In genomic region chr6:110884321-110884720, GRCh38 we compare ENCODE assay signal across 17 cellular contexts. TPM values are rescaled to one million over a fixed set of nuclear protein-coding genes. Genes with fewer than 3 reads are reported as not detected.
DNase-seq lines count a peak whose midpoint lies in the region; ATAC-seq, FAIRE-seq and TF ChIP-seq lines count a peak whose summit lies in the region.
"Had no signal": no experiment of that assay in that cellular context is flagged by ENCODE, and none has a peak within 500 bp of the region (broad histone marks: within the 10 kb centered on the region; RNA-seq: fewer than 3 reads in every experiment).

No MANE protein-coding gene starts in this region.

- H3K4me3 Mint-ChIP-seq in IgD-negative memory B cell = peak overlapping the region in 2 of 4 donors; percentile 61 to 64
- H3K4me3 Mint-ChIP-seq in stimulated activated naive B cell treated with anti-CD40 and anti-IgM and Interleukin-4, amounts not matched to agents 10 μg/mL and 1 μg/mL and 100 μg/mL, for 72 hours = peak overlapping the region in 1 of 2 donors; percentile 39

- no peak overlapping the region for H3K4me2 ChIP-seq in K562 (ENCODE audit: insufficient read depth, low read length)

- DNase-seq in cardiac muscle cell (ENCODE audit: low read depth in 1 of 2, low spot score in 1 of 2) (no peak), left ventricle myocardium superior (no peak), K562 (ENCODE audit: extremely low read depth in 1 of 4, low spot score in 3 of 4) (no peak), NCI-H2171 (lab: John Stamatoyannopoulos, UW) (no peak), vagina (ENCODE audit: extremely low spot score in 2 of 2) (no peak)
- DNase-seq in stimulated activated naive B cell treated with anti-CD40 and anti-IgM and Interleukin-4, amounts not matched to agents 10 μg/mL and 1 μg/mL and 100 μg/mL, for 72 hours = no peak
- DNase-seq: activated CD4-positive, alpha-beta T cell treated with anti-CD3 and anti-CD28 coated beads, Interleukin-2, amount 50 U/mL, for 1 hour; activated naive CD4-positive, alpha-beta T cell treated with anti-CD3 and anti-CD28 coated beads, Interleukin-2, amount 50 U/mL, for 16 hours; AML-193; central memory CD4-positive, alpha-beta T cell; heart left ventricle; NCI-H446 treated with DMSO at 0.1 percent for 48 hours; upper lobe of left lung had no signal

- POLR2A ChIA-PET in K562 (lab: Yijun Ruan, JAX) = interaction anchor here (4.6 kb wide), 1 partner anchor 8 kb away, joined by 96 read pairs; the partner anchor contains the start of gene AMD1

- H3K4me3 ChIP-seq in cardiac muscle cell (no peak overlapping the region), K562 (no peak overlapping the region), vagina (no peak overlapping the region)
- H3K4me3 ChIP-seq: heart left ventricle, upper lobe of left lung had no signal

- H2AFZ ChIP-seq in K562 (ENCODE audit: low read depth, low read length) = no peak overlapping the region

- WGBS in K562 (ENCODE audit: insufficient coverage, low coverage, missing lambda C conversion rate) = 64% methylated on average over 3 of the region's 3 CpGs

- TSS peak; percentile 4 for BruUV-seq in K562 (replicated peaks; lab: Mats Ljungman, UMichigan)

- H3K9me3 ChIP-seq in cardiac muscle cell (ENCODE audit: low read depth) = no peaks in the 10 kb centered on the region
- no peaks in the 10 kb centered on the region for H3K9me3 ChIP-seq in K562 (replicated peaks; ENCODE audit: control insufficient read depth, insufficient read depth, low read depth, low read length)
- no peaks in the 10 kb centered on the region for H3K9me3 ChIP-seq in vagina
- H3K9me3 ChIP-seq: heart left ventricle, upper lobe of left lung had no signal

- H3K27ac ChIP-seq in cardiac muscle cell (peak overlapping the region; percentile 55), K562 (ENCODE audit: extremely low read depth, low read depth, low read length) (no peak overlapping the region), vagina (no peak overlapping the region)
- H3K27ac ChIP-seq: upper lobe of left lung had no signal

- TF ChIP-seq POLR2A in K562 (conservative IDR thresholded peaks at IDR 0.05) = no peak
- TF ChIP-seq POLR2A in vagina (IDR thresholded peaks at IDR 0.05) = no peak

- no peak overlapping the region for H3K9ac ChIP-seq in K562 (ENCODE audit: insufficient read depth in 1 of 2, low read depth in 2 of 2, low read length in 2 of 2)

- peaks cover 6% of the 10 kb centered on the region for H3K36me3 Mint-ChIP-seq in IgD-negative memory B cell
- peaks cover 5 to 28% of the 10 kb centered on the region in 2 donors for H3K36me3 Mint-ChIP-seq in stimulated activated naive B cell treated with anti-CD40 and anti-IgM and Interleukin-4, amounts not matched to agents 10 μg/mL and 1 μg/mL and 100 μg/mL, for 72 hours

- H3K9me3 Mint-ChIP-seq in IgD-negative memory B cell = no peaks in the 10 kb centered on the region
- H3K9me3 Mint-ChIP-seq in stimulated activated naive B cell treated with anti-CD40 and anti-IgM and Interleukin-4, amounts not matched to agents 10 μg/mL and 1 μg/mL and 100 μg/mL, for 72 hours = no peaks in the 10 kb centered on the region

- H3K36me3 ChIP-seq in cardiac muscle cell (no peaks in the 10 kb centered on the region), K562 (ENCODE audit: control insufficient read depth, insufficient read depth, low read length) (peaks cover 71% of the 10 kb centered on the region), vagina (no peaks in the 10 kb centered on the region)

- TF ChIP-seq EP300 in K562 (IDR thresholded peaks at IDR 0.05; ENCODE audit: low read length) = no peak

- no peaks in the 10 kb centered on the region for H3K27me3 Mint-ChIP-seq in IgD-negative memory B cell
- H3K27me3 Mint-ChIP-seq in stimulated activated naive B cell treated with anti-CD40 and anti-IgM and Interleukin-4, amounts not matched to agents 10 μg/mL and 1 μg/mL and 100 μg/mL, for 72 hours = no peaks in the 10 kb centered on the region

- H4K20me1 ChIP-seq in K562 (replicated peaks; ENCODE audit: control insufficient read depth, insufficient read depth, low read length) = peaks cover 38% of the 10 kb centered on the region

- peak; percentile 15 for FAIRE-seq in K562 (lab: Jason Lieb, UNC)
- FAIRE-seq: GM19239, RCC 7860 had no signal

- in situ Hi-C loops in K562 (cut with MboI) = loop anchor here (10.0 kb wide), 1 partner anchor 200 kb away; no protein-coding TSS in a partner anchor

- H3K9me1 ChIP-seq in K562 (ENCODE audit: control insufficient read depth, insufficient read depth, low read length) = no peaks in the 10 kb centered on the region

- intact Hi-C loops in left ventricle myocardium superior (cut with micrococcal nuclease) (no loop called here), K562 (cut with micrococcal nuclease) (no loop called here), vagina (cut with DNase I) (loop anchor here (5.0 kb wide), 1 partner anchor 202 kb away; no protein-coding TSS in a partner anchor)

- H3K27me3 ChIP-seq in cardiac muscle cell = no peaks in the 10 kb centered on the region
- no peaks in the 10 kb centered on the region for H3K27me3 ChIP-seq in K562 (ENCODE audit: control insufficient read depth in 2 of 2, insufficient read depth in 2 of 2, low read length in 2 of 2)
- no peaks in the 10 kb centered on the region for H3K27me3 ChIP-seq in vagina
- H3K27me3 ChIP-seq: heart left ventricle, upper lobe of left lung had no signal

- no peak for TF ChIP-seq CTCF in cardiac muscle cell (IDR thresholded peaks at IDR 0.05; ENCODE audit: low read depth, low read length)
- no peak for TF ChIP-seq CTCF in K562 (IDR thresholded peaks at IDR 0.05 in 2 of 3, conservative IDR thresholded peaks at IDR 0.05 in 1 of 3; ENCODE audit: insufficient read depth in 2 of 3, low read depth in 1 of 3, low read length in 3 of 3)
- no peak for TF ChIP-seq CTCF in vagina (IDR thresholded peaks at IDR 0.05)

- H3K4me1 ChIP-seq in cardiac muscle cell (ENCODE audit: low read depth) (peaks cover 36% of the 10 kb centered on the region), K562 (replicated peaks in 1 of 2; ENCODE audit: control insufficient read depth in 2 of 2, insufficient read depth in 2 of 2, low read length in 2 of 2) (peaks cover 21 to 27% of the 10 kb centered on the region in 2 experiments; a peak in 4 of 5 replicates), vagina (peaks cover 72% of the 10 kb centered on the region)

- CTCF ChIA-PET in K562 (lab: Yijun Ruan, JAX; ENCODE audit: low intra/inter-chr PET ratio) = no interaction called here

- peaks cover 100% of the 10 kb centered on the region for H3K79me2 ChIP-seq in K562 (ENCODE audit: control insufficient read depth, insufficient read depth, low read length)

- peaks cover 53 to 65% (median 63%) of the 10 kb centered on the region in 3 donors for H3K4me1 Mint-ChIP-seq in IgD-negative memory B cell
- peaks cover 32 to 76% of the 10 kb centered on the region in 2 donors for H3K4me1 Mint-ChIP-seq in stimulated activated naive B cell treated with anti-CD40 and anti-IgM and Interleukin-4, amounts not matched to agents 10 μg/mL and 1 μg/mL and 100 μg/mL, for 72 hours

- peak overlapping the region in 2 of 3 donors; percentile 31 to 65 for H3K27ac Mint-ChIP-seq in IgD-negative memory B cell
- H3K27ac Mint-ChIP-seq in stimulated activated naive B cell treated with anti-CD40 and anti-IgM and Interleukin-4, amounts not matched to agents 10 μg/mL and 1 μg/mL and 100 μg/mL, for 72 hours = peak overlapping the region; percentile 79

- no peak for TF ChIP-seq RAD21 in K562 (CRISPR knock-in tag; conservative IDR thresholded peaks at IDR 0.05 in 1 of 2, IDR thresholded peaks at IDR 0.05 in 1 of 2)

- ATAC-seq in left ventricle myocardium superior = no peak
- ATAC-seq in K562 = peak; percentile 18
- ATAC-seq in stimulated activated naive B cell treated with anti-CD40 and anti-IgM and Interleukin-4, amounts not matched to agents 10 μg/mL and 1 μg/mL and 100 μg/mL, for 72 hours (replicated peaks) = no peak
- ATAC-seq in HG03457 (IDR thresholded peaks at IDR 0.05; ENCODE audit: unreplicated experiment) = no peak
- ATAC-seq: heart left ventricle had no signal

TF ChIP-seq in K562, 482 proteins besides CTCF, POLR2A, EP300 and RAD21 (continues in another document):
- no peak for TF ChIP-seq ZNF174 (CRISPR knock-in tag; IDR thresholded peaks at IDR 0.05)
- TF ChIP-seq ATF7 (IDR thresholded peaks at IDR 0.05) = no peak
- no peak for TF ChIP-seq CEBPG (CRISPR knock-in tag; IDR thresholded peaks at IDR 0.05)
- TF ChIP-seq CEBPG (tag; conservative IDR thresholded peaks at IDR 0.05 in 1 of 2, IDR thresholded peaks at IDR 0.05 in 1 of 2) = 0 out of 4 replicates have a peak, but pooled peaks of 1 of the 2 experiments have one; percentile 7

RNA-seq across cellular contexts. Expression of gene AMD1, which starts 9.7 kb away (rescaled TPM):
- total RNA-seq in cardiac muscle cell (29.7 and 48.2 TPM in 2 replicates), left ventricle myocardium superior (89.3 TPM), K562 (2014; rRNA removed) (69.7 and 69.8 TPM in 2 replicates), K562 (2014; rRNA removed; fragmentation: Illumina TruSeq; extraction: Trizol) (151 and 159 TPM in 2 replicates), K562 (2015; rRNA removed; fragmentation: Illumina TruSeq; extraction: Trizol) (131 and 142 TPM in 2 replicates), K562 (2021) (84.1 and 89.4 TPM in 2 replicates), vagina (58.2 TPM)
- polyA plus RNA-seq in cardiac muscle cell (45.1 and 47.0 TPM in 2 replicates), IgD-negative memory B cell (46.2 TPM), K562 (2011; rRNA removed) (60.6 and 88.0 TPM in 2 replicates), K562 (2014; fragmentation: Illumina TruSeq; extraction: Trizol) (91.7 and 109 TPM in 2 replicates), K562 (2014; fragmentation: Nextera tagmentation; extraction: Ambion mirVana) (10 to 100 TPM; 82.1 to 85.6 TPM), K562 (2014; rRNA removed) (57.4 and 60.0 TPM in 2 replicates)
- 57.6 and 170 TPM in 2 replicates for total RNA-seq in K562 (2011; cell fraction: chromatin; rRNA removed; ENCODE audit: low replicate concordance)
- 35.2 and 38.2 TPM in 2 replicates for total RNA-seq in K562 (2011; cell fraction: nucleolus; rRNA removed)
- total RNA-seq in K562 (2011; cell fraction: nucleoplasm; rRNA removed) = 79.6 and 136 TPM in 2 replicates
- polyA plus RNA-seq in K562 (2011; cell fraction: cytosol; rRNA removed) = 15.3 and 33.6 TPM in 2 replicates
- polyA plus RNA-seq in K562 (2011; cell fraction: nucleus; rRNA removed) = 26.7 and 40.6 TPM in 2 replicates
- 43.8 and 61.9 TPM in 2 replicates for polyA plus RNA-seq in K562 (2012)
- polyA minus RNA-seq in K562 (2011; rRNA and poly(A)+ RNA removed) = 135 and 160 TPM in 2 replicates
- 38.9 and 71.3 TPM in 2 replicates for polyA minus RNA-seq in K562 (2011; cell fraction: cytosol; rRNA and poly(A)+ RNA removed)
- 38.1 and 58.3 TPM in 2 replicates for polyA minus RNA-seq in K562 (2011; cell fraction: nucleus; rRNA and poly(A)+ RNA removed)
